1 cellular context compared by ENCODE assay signal in genomic region chr11:9758676-9759518, GRCh38.
A peak's percentile ranks its signal among the peaks of the same experiment; 100 is the strongest.
TF ChIP-seq lines count a peak whose summit lies in the region.

No MANE protein-coding gene starts in this region.

TF ChIP-seq in HEK293, 187 proteins besides CTCF, POLR2A, EP300 and RAD21 (continued from another document):
- TF ChIP-seq ZNF398 (tag by site-specific recombination; IDR thresholded peaks at IDR 0.05) (peak; percentile 89), KLF1 (tag by site-specific recombination; IDR thresholded peaks at IDR 0.05) (peak; percentile 34; the same call in 1 of the 2 replicates), ZNF416 (tag by site-specific recombination; IDR thresholded peaks at IDR 0.05) (no peak), ZNF777 (tag by site-specific recombination; IDR thresholded peaks at IDR 0.05; ENCODE audit: borderline replicate concordance) (no peak)
